Comparison of ENCODE assay signal across 26 cellular contexts in the genomic region with DNA sequence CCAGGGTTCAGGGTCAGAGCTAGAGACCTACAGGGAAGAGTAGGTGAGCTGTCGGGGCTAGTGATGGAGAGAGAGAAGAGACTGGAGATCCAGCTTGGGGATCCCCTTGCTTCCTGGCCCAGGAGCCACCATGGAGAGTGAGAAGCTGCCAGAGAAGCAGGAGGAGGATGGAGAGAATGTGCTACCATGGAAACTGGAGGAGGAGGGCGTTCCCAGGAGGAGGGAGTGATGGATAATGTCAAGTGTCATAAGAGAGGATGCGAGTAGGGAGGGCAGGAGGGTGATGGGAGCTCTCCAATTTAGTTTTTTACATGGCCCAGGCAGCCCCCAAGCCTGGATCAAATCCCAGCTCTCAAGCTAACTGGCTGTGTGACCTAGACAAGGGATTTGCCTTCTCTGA. TPM values are rescaled to one million over a fixed set of nuclear protein-coding genes. Genes with fewer than 3 reads are reported as not detected.
"Had no signal": no experiment of that assay in that cellular context is flagged by ENCODE, and none has a peak within 500 bp of the region (broad histone marks: within the 10 kb centered on the region; RNA-seq: fewer than 3 reads in every experiment).

No MANE protein-coding gene starts in this region.

- H3K4me1 ChIP-seq: esophagus muscularis mucosa, foreskin keratinocyte, gastroesophageal sphincter, heart right ventricle, left lung, lower lobe of right lung had no signal

- H3K9me3 ChIP-seq: esophagus muscularis mucosa, gastroesophageal sphincter, heart right ventricle, left lung, lower lobe of right lung, mucosa of descending colon had no signal

- H3K27me3 ChIP-seq: left lung had no signal

- H3K4me1 Mint-ChIP-seq: mesothelial cell of epicardium, naive B cell had no signal

- H3K9me3 Mint-ChIP-seq: mesothelial cell of epicardium; naive thymus-derived CD8-positive, alpha-beta T cell had no signal

- ATAC-seq: foreskin keratinocyte; gastroesophageal sphincter; heart right ventricle; left cardiac atrium; left lung; left ventricle myocardium superior; lower lobe of right lung; mucosa of descending colon; naive thymus-derived CD8-positive, alpha-beta T cell had no signal

- H3K27ac ChIP-seq: esophagus muscularis mucosa, foreskin keratinocyte, gastroesophageal sphincter, heart right ventricle, left lung, lower lobe of right lung had no signal

- DNase-seq: dermis blood vessel endothelial cell; dorsolateral prefrontal cortex; effector CD4-positive, alpha-beta T cell; effector memory CD4-positive, alpha-beta T cell; foreskin keratinocyte; heart right ventricle; hippocampal formation; left cardiac atrium; left ventricle myocardium superior; lower lobe of right lung; mesenchymal stem cell; mucosa of descending colon; naive B cell; naive thymus-derived CD8-positive, alpha-beta T cell had no signal

- H3K36me3 ChIP-seq: esophagus muscularis mucosa, gastroesophageal sphincter, heart right ventricle, left lung, lower lobe of right lung had no signal

- H3K4me3 ChIP-seq: dorsolateral prefrontal cortex, esophagus muscularis mucosa, gastroesophageal sphincter, heart right ventricle, left lung, lower lobe of right lung, mucosa of descending colon had no signal

- H3K27ac Mint-ChIP-seq: mesothelial cell of epicardium had no signal

- H3K4me3 Mint-ChIP-seq: mesothelial cell of epicardium; naive B cell; naive thymus-derived CD8-positive, alpha-beta T cell had no signal

- H3K36me3 Mint-ChIP-seq: mesothelial cell of epicardium; naive B cell; naive thymus-derived CD8-positive, alpha-beta T cell had no signal

RNA-seq across cellular contexts. Expression of a gene that starts 55.9 kb away (rescaled TPM):
- total RNA-seq: endothelial cell of umbilical vein; epithelial cell of proximal tubule; foreskin keratinocyte; left cardiac atrium; left lung; left ventricle myocardium superior; lower leg skin; lower lobe of right lung; lung microvascular endothelial cell; mesenteric fat pad; myocyte; naive thymus-derived CD8-positive, alpha-beta T cell had no signal
- polyA plus RNA-seq: endothelial cell of umbilical vein, esophagus, foreskin keratinocyte, heart right ventricle, keratinocyte had no signal
